Comparison of ENCODE assay signal across 9 cellular contexts in genomic region chr6:22036267-22036666, GRCh38.
DNase-seq lines count a peak whose midpoint lies in the region; ATAC-seq lines count a peak whose summit lies in the region.
"Had no signal": no experiment of that assay in that cellular context is flagged by ENCODE, and none has a peak within 500 bp of the region (broad histone marks: within the 10 kb centered on the region; RNA-seq: fewer than 3 reads in every experiment).

No MANE protein-coding gene starts in this region.

- H3K4me1 Mint-ChIP-seq in stimulated activated naive CD8-positive, alpha-beta T cell treated with anti-CD3 and anti-CD28 coated beads, Interleukin-15, amount 100 ng/mL, for 72 hours: peaks cover 7% of the 10 kb centered on the region

- H3K27ac Mint-ChIP-seq in stimulated activated naive CD8-positive, alpha-beta T cell treated with anti-CD3 and anti-CD28 coated beads, Interleukin-15, amount 100 ng/mL, for 72 hours: no peak overlapping the region

- no peak overlapping the region for H3K4me3 Mint-ChIP-seq in stimulated activated naive CD8-positive, alpha-beta T cell treated with anti-CD3 and anti-CD28 coated beads, Interleukin-15, amount 100 ng/mL, for 72 hours

- H3K27ac ChIP-seq in epithelial cell of prostate: no peak overlapping the region
- H3K27ac ChIP-seq: right lobe of liver had no signal

- ATAC-seq in stimulated activated naive CD8-positive, alpha-beta T cell treated with anti-CD3 and anti-CD28 coated beads, Interleukin-15, Interleukin-2, amounts not matched to agents 100 U/mL and 50 U/mL, for 24 hours: peak; percentile 59
- no peak for ATAC-seq in stimulated activated naive CD8-positive, alpha-beta T cell treated with anti-CD3 and anti-CD28 coated beads, Interleukin-15, amount 100 ng/mL, for 72 hours
- no peak for ATAC-seq in HG03159 (IDR thresholded peaks at IDR 0.05; ENCODE audit: unreplicated experiment)

- peaks cover 12 to 16% of the 10 kb centered on the region in 2 donors for H3K9me3 Mint-ChIP-seq in stimulated activated naive CD8-positive, alpha-beta T cell treated with anti-CD3 and anti-CD28 coated beads, Interleukin-15, amount 100 ng/mL, for 72 hours

- DNase-seq in stimulated activated naive CD8-positive, alpha-beta T cell treated with anti-CD3 and anti-CD28 coated beads, Interleukin-15, Interleukin-2, amounts not matched to agents 100 U/mL and 50 U/mL, for 24 hours: no peak
- no peak for DNase-seq in stimulated activated naive CD8-positive, alpha-beta T cell treated with anti-CD3 and anti-CD28 coated beads, Interleukin-15, amount 100 ng/mL, for 72 hours
- DNase-seq in NCI-H146 (lab: John Stamatoyannopoulos, UW) (peak; percentile 93), epithelial cell of prostate (ENCODE audit: low read depth, low spot score) (peak; percentile 20), NCI-H446 treated with DMSO at 0.1 percent for 48 hours (lab: John Stamatoyannopoulos, UW) (no peak)
- DNase-seq in activated CD4-positive, alpha-beta T cell treated with anti-CD3 and anti-CD28 coated beads, Interleukin-2, amount 50 U/mL, for 48 hours: no peak
- no peak for DNase-seq in activated CD8-positive, alpha-beta memory T cell treated with anti-CD3 and anti-CD28 coated beads, Interleukin-2, amount 50 U/mL, for 4 hours
- DNase-seq: right lobe of liver had no signal

- no peaks in the 10 kb centered on the region for H3K27me3 Mint-ChIP-seq in stimulated activated naive CD8-positive, alpha-beta T cell treated with anti-CD3 and anti-CD28 coated beads, Interleukin-15, amount 100 ng/mL, for 72 hours

Comparison
In these comparisons a context has a peak if more than half of its experiments do, and no peak if none do; other contexts are left out.
1. DNase-seq: peak in NCI-H146 (single experiment) and epithelial cell of prostate (single experiment); none in stimulated activated naive CD8-positive, alpha-beta T cell treated with anti-CD3 and anti-CD28 coated beads, Interleukin-15, Interleukin-2, amounts not matched to agents 100 U/mL and 50 U/mL, for 24 hours (single experiment), stimulated activated naive CD8-positive, alpha-beta T cell treated with anti-CD3 and anti-CD28 coated beads, Interleukin-15, amount 100 ng/mL, for 72 hours (0 of 2), NCI-H446 treated with DMSO at 0.1 percent for 48 hours (single experiment), activated CD4-positive, alpha-beta T cell treated with anti-CD3 and anti-CD28 coated beads, Interleukin-2, amount 50 U/mL, for 48 hours (0 of 2) and activated CD8-positive, alpha-beta memory T cell treated with anti-CD3 and anti-CD28 coated beads, Interleukin-2, amount 50 U/mL, for 4 hours (single experiment).